ENCODE assay signal across 8 cellular contexts in the genomic region with DNA sequence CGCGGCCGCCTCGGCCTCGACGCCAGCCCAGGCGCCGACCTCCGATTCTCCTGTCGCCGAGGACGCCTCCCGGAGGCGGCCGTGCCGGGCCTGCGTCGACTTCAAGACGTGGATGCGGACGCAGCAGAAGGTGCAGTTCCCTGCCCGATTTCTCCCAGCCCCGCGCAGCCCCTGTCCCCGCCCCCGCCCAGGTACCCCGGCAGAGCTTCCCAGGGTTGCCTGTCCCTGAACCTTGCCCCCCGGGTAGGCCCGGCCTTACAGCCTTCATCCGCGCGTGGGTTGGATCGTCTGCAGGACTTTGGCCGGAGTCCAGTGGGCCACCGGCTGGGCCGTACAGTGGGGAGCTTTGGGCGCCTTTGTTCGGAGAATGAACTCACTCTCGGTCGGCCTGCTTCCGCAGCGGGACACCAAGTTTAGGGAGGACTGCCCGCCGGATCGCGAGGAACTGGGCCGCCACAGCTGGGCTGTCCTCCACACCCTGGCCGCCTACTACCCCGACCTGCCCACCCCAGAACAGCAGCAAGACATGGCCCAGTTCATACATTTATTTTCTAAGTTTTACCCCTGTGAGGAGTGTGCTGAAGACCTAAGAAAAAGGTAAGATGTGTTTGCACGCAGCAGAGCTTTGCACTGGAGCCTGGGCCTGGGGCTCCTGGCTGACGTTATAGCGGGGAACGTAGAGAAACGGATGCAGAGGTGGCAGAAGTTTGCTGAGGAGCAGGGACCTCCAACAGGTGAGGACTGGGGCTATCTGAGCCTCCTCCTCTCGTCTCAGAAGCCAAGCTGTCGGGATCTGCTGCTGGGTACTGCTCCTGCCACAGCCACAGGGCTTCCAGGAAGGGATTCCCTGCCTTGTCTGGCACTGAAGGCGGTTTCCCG. TPM values are rescaled to one million over a fixed set of nuclear protein-coding genes. Genes with fewer than 3 reads are reported as not detected.
DNase-seq lines count a peak whose midpoint lies in the region; ATAC-seq and TF ChIP-seq lines count a peak whose summit lies in the region.

No MANE protein-coding gene starts in this region.

- no peak overlapping the region for H2BK120ac ChIP-seq in H9 (ENCODE audit: low read depth, low read length, poor library complexity, severe bottlenecking)

- no peak overlapping the region for H2AK5ac ChIP-seq in H9 (ENCODE audit: insufficient read length, low read length)

- H3K23me2 ChIP-seq in H9 (ENCODE audit: insufficient read length, low read depth, low read length, poor library complexity, severe bottlenecking), result peaks cover 25% of the 10 kb centered on the region

- H3K27me3 ChIP-seq in DND-41 (ENCODE audit: insufficient read depth, low read length, poor library complexity) (peaks cover 14% of the 10 kb centered on the region), H9 (ENCODE audit: insufficient read depth, low read length) (peaks cover 26% of the 10 kb centered on the region), prostate gland (replicated peaks; ENCODE audit: insufficient read depth) (no peaks in the 10 kb centered on the region)

- POLR2A ChIA-PET in T-cell (lab: Charles Lee), result interaction anchor here in 1 of 2 donors (0.7 kb wide), 1 partner anchor 171 kb away, joined by 3 read pairs; no protein-coding TSS in a partner anchor

- no peak overlapping the region for H3T11ph ChIP-seq in H9 (ENCODE audit: low read length)

- DNase-seq in DND-41 (no peak), H9 (peak; percentile 58), T-cell (no peak), fibroblast of the aortic adventitia (ENCODE audit: low read depth) (no peak), prostate gland (ENCODE audit: low spot score) (no peak), SKM-1 (lab: John Stamatoyannopoulos, UW; ENCODE audit: unreplicated experiment) (no peak), retina (no peak)

- H4K20me1 ChIP-seq in DND-41 (ENCODE audit: insufficient read depth, low read length) (peaks cover 4% of the 10 kb centered on the region; the same call in 1 of the 2 replicates), H9 (ENCODE audit: control insufficient read depth, insufficient read depth, insufficient read length) (peaks cover 2% of the 10 kb centered on the region)

- WGBS in H9 (ENCODE audit: extremely low coverage, insufficient read length, low lambda C conversion rate), result no CpG with 5 or more reads among the region's 58 CpGs
- 8% methylated on average over 46 of the region's 58 CpGs for WGBS in prostate gland

- H3K23ac ChIP-seq in H9 (ENCODE audit: insufficient read length, low read depth, low read length), result no peak overlapping the region

- peak overlapping the region; percentile 93 for H3K9ac ChIP-seq in DND-41 (ENCODE audit: low read depth, low read length)
- peak overlapping the region; percentile 52 for H3K9ac ChIP-seq in H9 (ENCODE audit: extremely low read depth, insufficient read length, low read length)

- H3K27me3 Mint-ChIP-seq in H9 (ENCODE audit: low read depth) (peaks cover 57% of the 10 kb centered on the region), T-cell (peaks cover 5 to 42% of the 10 kb centered on the region in 2 donors)

- no peak overlapping the region for H4K8ac ChIP-seq in H9 (replicated peaks; ENCODE audit: insufficient read length, low read depth, low read length)

- no peak overlapping the region for H4K5ac ChIP-seq in H9 (ENCODE audit: insufficient read length, low read depth, low read length)

- H3K4me1 ChIP-seq in DND-41 (ENCODE audit: insufficient read depth, low read length) (peaks cover 24% of the 10 kb centered on the region), H9 (ENCODE audit: insufficient read depth, low read length) (no peaks in the 10 kb centered on the region; the same call in 1 of the 2 replicates), prostate gland (replicated peaks) (no peaks in the 10 kb centered on the region)

- H3K4me1 Mint-ChIP-seq in H9, result peaks cover 30 to 37% of the 10 kb centered on the region in 2 experiments
- H3K4me1 Mint-ChIP-seq in T-cell, result peaks cover 17 to 29% (median 24%) of the 10 kb centered on the region in 3 donors

- H3K4ac ChIP-seq in H9 (ENCODE audit: low read depth, low read length), result no peak overlapping the region

- CTCF ChIA-PET in T-cell (lab: Charles Lee), result no interaction called here

- H3K79me2 ChIP-seq in DND-41 (ENCODE audit: insufficient read depth, low read length) (peaks cover 18% of the 10 kb centered on the region), H9 (ENCODE audit: insufficient read depth, low read length) (no peaks in the 10 kb centered on the region; the same call in 1 of the 2 replicates)

- no peak overlapping the region for H2BK12ac ChIP-seq in H9 (ENCODE audit: insufficient read length, low read depth, low read length)

- H3K79me1 ChIP-seq in H9 (ENCODE audit: insufficient read depth, low read depth, low read length, poor library complexity, severe bottlenecking), result no peaks in the 10 kb centered on the region

- ATAC-seq in DND-41 (ENCODE audit: insufficient read depth, low read depth), result peak; percentile 35
- ATAC-seq in T-cell (replicated peaks in 1 of 4), result peak; percentile 41 to 49 (median 45)
- no peak for ATAC-seq in HG03342 (IDR thresholded peaks at IDR 0.05; ENCODE audit: unreplicated experiment)

- no peak overlapping the region for H2BK15ac ChIP-seq in H9 (ENCODE audit: low read depth, low read length)

- H3K56ac ChIP-seq in H9 (ENCODE audit: insufficient read length, low read depth, low read length), result no peak overlapping the region

- H2BK5ac ChIP-seq in H9 (ENCODE audit: insufficient read length, low read length), result no peak overlapping the region

- peak overlapping the region; percentile 100 for H3K4me2 ChIP-seq in DND-41 (ENCODE audit: insufficient read depth, low read length)
- peak overlapping the region; percentile 81 for H3K4me2 ChIP-seq in H9 (ENCODE audit: insufficient read depth, insufficient read length, low read length)

- H3K27ac ChIP-seq in DND-41 (ENCODE audit: low read length), result peak overlapping the region; percentile 75
- H3K27ac ChIP-seq in H9 (ENCODE audit: insufficient read length, low read depth, low read length), result no peak overlapping the region
- H3K27ac ChIP-seq in prostate gland, result peak overlapping the region; percentile 70 to 73

- H3K9me3 Mint-ChIP-seq in H9 (no peaks in the 10 kb centered on the region; a peak in 1 of 5 replicates), T-cell (no peaks in the 10 kb centered on the region)

- H3K36me3 ChIP-seq in DND-41 (ENCODE audit: insufficient read depth, low read length), result peaks cover 16% of the 10 kb centered on the region
- peaks cover 0 to 10% of the 10 kb centered on the region in 2 donors for H3K36me3 ChIP-seq in prostate gland

- H3K27ac Mint-ChIP-seq in H9 (peak overlapping the region in 2 of 3 experiments; percentile 26 to 92; a peak in 3 of 7 replicates), T-cell (peak overlapping the region; percentile 23 to 55)

- peak overlapping the region; percentile 99 for H2AFZ ChIP-seq in DND-41 (ENCODE audit: low read depth, low read length)
- no peak overlapping the region for H2AFZ ChIP-seq in H9 (ENCODE audit: low read length)

- H4K91ac ChIP-seq in H9 (ENCODE audit: insufficient read length, low read depth, low read length), result no peak overlapping the region

- H3K9me3 ChIP-seq in DND-41 (ENCODE audit: insufficient read depth, low read length, severe bottlenecking), result no peaks in the 10 kb centered on the region
- no peaks in the 10 kb centered on the region for H3K9me3 ChIP-seq in H9 (ENCODE audit: control insufficient read depth, low read depth, low read length)
- H3K9me3 ChIP-seq in prostate gland, result no peaks in the 10 kb centered on the region

- TF ChIP-seq CTCF in DND-41 (IDR thresholded peaks at IDR 0.05; ENCODE audit: borderline replicate concordance, extremely low read depth, low read length, poor library complexity, severe bottlenecking), result no peak
- TF ChIP-seq CTCF in H9 (conservative IDR thresholded peaks at IDR 0.05), result no peak
- no peak for TF ChIP-seq CTCF in fibroblast of the aortic adventitia (IDR thresholded peaks at IDR 0.05; ENCODE audit: insufficient read depth, low read length)
- no peak for TF ChIP-seq CTCF in prostate gland (IDR thresholded peaks at IDR 0.05)

- intact Hi-C loops in prostate gland (cut with DNase I), result no loop called here

- H3K36me3 Mint-ChIP-seq in H9 (ENCODE audit: insufficient read depth in 1 of 3, low read depth in 3 of 3), result peaks cover 0 to 20% (median 18%) of the 10 kb centered on the region in 3 experiments
- peaks cover 5% of the 10 kb centered on the region for H3K36me3 Mint-ChIP-seq in T-cell

- peak overlapping the region; percentile 52; the same call in 1 of the 2 replicates for H3K14ac ChIP-seq in H9 (ENCODE audit: insufficient read depth, low read length)

- H3K4me3 Mint-ChIP-seq in H9 (peak overlapping the region; percentile 85 to 88), T-cell (peak overlapping the region; percentile 71 to 82 (median 76))

- peak overlapping the region; percentile 84 to 88; a peak in 3 of 4 replicates for H3K4me3 ChIP-seq in DND-41 (ENCODE audit: low read depth in 1 of 2, low read length in 2 of 2)
- peak overlapping the region; percentile 76 for H3K4me3 ChIP-seq in fibroblast of the aortic adventitia (ENCODE audit: low read depth, low read length)
- peak overlapping the region; percentile 81 to 82 for H3K4me3 ChIP-seq in prostate gland

- no peak for TF ChIP-seq POLR2A in prostate gland (IDR thresholded peaks at IDR 0.05)

- no peak overlapping the region for H2BK20ac ChIP-seq in H9 (ENCODE audit: low read depth, low read length, poor library complexity, severe bottlenecking)

- H3K18ac ChIP-seq in H9 (ENCODE audit: insufficient read length, low read depth, low read length), result peak overlapping the region; percentile 38

RNA-seq across cellular contexts. Expression of a gene that starts 0.6 kb away (rescaled TPM):
- total RNA-seq in H9 (2021), result 49.1 and 50.4 TPM in 2 replicates
- 10 to 100 TPM; 16.1 to 31.9 (median 22.0) TPM for total RNA-seq in T-cell
- 8.6 and 10.5 TPM in 2 replicates for total RNA-seq in fibroblast of the aortic adventitia (ENCODE audit: low replicate concordance)
- total RNA-seq in prostate gland, result 10 to 100 TPM; 21.1 to 26.6 TPM

RNA-seq across cellular contexts. Expression of a gene that starts 3.3 kb away (rescaled TPM):
- total RNA-seq in H9 (2021) (1.3 and 1.7 TPM in 2 replicates), T-cell (1 to 10 TPM in 2 of 5 donors, under 1 TPM in 2, not detected in 1; 0.78 to 2.2 (median 1.3) TPM), fibroblast of the aortic adventitia (ENCODE audit: low replicate concordance) (not detected in 2 replicates), prostate gland (1 to 10 TPM in 1 of 2 donors, under 1 TPM in 1; 0.32 to 5.0 TPM)

RNA-seq across cellular contexts. Expression of a gene that starts 5.2 kb away (rescaled TPM):
- total RNA-seq in H9 (2021), result 11.9 and 12.1 TPM in 2 replicates
- 1 to 10 TPM; 1.1 to 5.7 (median 1.7) TPM for total RNA-seq in T-cell
- total RNA-seq in fibroblast of the aortic adventitia (ENCODE audit: low replicate concordance), result 0.98 and 1.4 TPM in 2 replicates
- 10 to 100 TPM in 1 of 2 donors, 1 to 10 TPM in 1; 4.0 to 16.1 TPM for total RNA-seq in prostate gland

RNA-seq across cellular contexts. Expression of a gene that starts 12.7 kb away (rescaled TPM):
- total RNA-seq in H9 (2021), result 53.3 and 54.0 TPM in 2 replicates
- total RNA-seq in T-cell, result 10 to 100 TPM; 21.1 to 45.6 (median 36.9) TPM
- 22.7 and 31.8 TPM in 2 replicates for total RNA-seq in fibroblast of the aortic adventitia (ENCODE audit: low replicate concordance)
- 10 to 100 TPM; 54.3 to 57.1 TPM for total RNA-seq in prostate gland

RNA-seq across cellular contexts. Expression of a gene that starts 17.9 kb away (rescaled TPM):
- total RNA-seq in H9 (2021) (0.28 TPM in 1 of 2 replicates, not detected in the other), T-cell (under 1 TPM in 3 of 5 donors, not detected in 2; 0.38 to 0.66 (median 0.44) TPM), fibroblast of the aortic adventitia (ENCODE audit: low replicate concordance) (not detected in 2 replicates), prostate gland (1 to 10 TPM in 1 of 2 donors, not detected in 1; 7.2 TPM)
